ENCODE assay signal across 17 cellular contexts in genomic region chr3:15387171-15387581, GRCh38. TPM values are rescaled to one million over a fixed set of nuclear protein-coding genes. Genes with fewer than 3 reads are reported as not detected.
A peak's percentile ranks its signal among the peaks of the same experiment; 100 is the strongest.
DNase-seq lines count a peak whose midpoint lies in the region; ATAC-seq and TF ChIP-seq lines count a peak whose summit lies in the region.
"Had no signal": no experiment of that assay in that cellular context is flagged by ENCODE, and none has a peak within 500 bp of the region (broad histone marks: within the 10 kb centered on the region; RNA-seq: fewer than 3 reads in every experiment).

No MANE protein-coding gene starts in this region.

- no peak overlapping the region for H2AFZ ChIP-seq in PC-3 (ENCODE audit: low read length)

- peak overlapping the region in 4 of 6 donors; percentile 10 to 78 (median 63) for H3K27ac Mint-ChIP-seq in naive B cell
- H3K27ac Mint-ChIP-seq in effector memory CD8-positive, alpha-beta T cell: no peak overlapping the region

- peaks cover 54 to 76% (median 75%) of the 10 kb centered on the region in 3 donors for H3K4me1 Mint-ChIP-seq in naive B cell
- peaks cover 0 to 3% of the 10 kb centered on the region in 2 donors for H3K4me1 Mint-ChIP-seq in effector memory CD8-positive, alpha-beta T cell (ENCODE audit: low read depth in 2 of 2)

- H3K36me3 Mint-ChIP-seq in naive B cell: peaks cover 0 to 8% of the 10 kb centered on the region in 2 donors
- H3K36me3 Mint-ChIP-seq in effector memory CD8-positive, alpha-beta T cell (ENCODE audit: insufficient read depth): no peaks in the 10 kb centered on the region

- DNase-seq in Daoy (ENCODE audit: low read depth): peak; percentile 51
- DNase-seq in PC-3: peak; percentile 73
- DNase-seq in dermis blood vessel endothelial cell: peak; percentile 48
- DNase-seq in naive B cell: no peak
- DNase-seq in effector memory CD8-positive, alpha-beta T cell: no peak
- DNase-seq in HCEC 1CT: no peak
- DNase-seq in kidney glomerular epithelial cell (lab: John Stamatoyannopoulos, UW): no peak
- no peak for DNase-seq in mucosa of descending colon
- DNase-seq: activated CD4-positive, alpha-beta T cell treated with anti-CD3 and anti-CD28 coated beads for 48 hours; activated T-cell treated with anti-CD3 and anti-CD28 coated beads, Interleukin-2, amount 50 U/mL, for 4 hours; amygdala; cortex of kidney; DMS153; NCI-H1105 treated with DMSO at 0.1 percent for 48 hours; NCI-H345 had no signal

- no peaks in the 10 kb centered on the region for H3K9me3 ChIP-seq in PC-3 (ENCODE audit: low read length)
- peaks cover 3% of the 10 kb centered on the region for H3K9me3 ChIP-seq in mucosa of descending colon
- H3K9me3 ChIP-seq: thoracic aorta had no signal

- no peaks in the 10 kb centered on the region for H3F3A ChIP-seq in PC-3 (ENCODE audit: low read length, unreplicated experiment)

- POLR2A ChIA-PET in PC-3 (lab: Charles Lee; ENCODE audit: unreplicated experiment): no interaction called here

- H3K9ac ChIP-seq in PC-3 (ENCODE audit: low read length): no peak overlapping the region

- no peaks in the 10 kb centered on the region for H3K27me3 Mint-ChIP-seq in naive B cell
- no peaks in the 10 kb centered on the region for H3K27me3 Mint-ChIP-seq in effector memory CD8-positive, alpha-beta T cell

- H3K79me2 ChIP-seq in PC-3 (ENCODE audit: low read length): no peaks in the 10 kb centered on the region

- H3K9me3 Mint-ChIP-seq in naive B cell: peaks cover 0 to 7% (median 3%) of the 10 kb centered on the region in 7 donors
- H3K9me3 Mint-ChIP-seq in effector memory CD8-positive, alpha-beta T cell: no peaks in the 10 kb centered on the region
- H3K9me3 Mint-ChIP-seq: activated T-cell treated with anti-CD3 and anti-CD28 coated beads, Interleukin-2, amount 50 U/mL, for 4 hours; T-helper 1 cell treated with Interleukin-12 subunit alpha and Interleukin-12 subunit beta and Interleukin-4 antibody, amounts not matched to agents 30 μg/mL and 1 μg/mL, for 36 hours had no signal

- H3K4me3 ChIP-seq in PC-3 (ENCODE audit: low read length): no peak overlapping the region
- H3K4me3 ChIP-seq in mucosa of descending colon: no peak overlapping the region
- H3K4me3 ChIP-seq: thoracic aorta had no signal

- H3K27me3 ChIP-seq in PC-3 (ENCODE audit: low read length): no peaks in the 10 kb centered on the region

- BruUV-seq in PC-3 (replicated peaks; lab: Mats Ljungman, UMichigan): no TSS peak

- TF ChIP-seq CTCF in PC-3 (conservative IDR thresholded peaks at IDR 0.05; ENCODE audit: low read depth, low read length) (no peak), mucosa of descending colon (IDR thresholded peaks at IDR 0.05) (no peak)

- intact Hi-C loops in PC-3 (cut with micrococcal nuclease): no loop called here
- intact Hi-C loops in mucosa of descending colon (cut with DNase I, micrococcal nuclease): no loop called here

- no peaks in the 10 kb centered on the region for H3K9me2 ChIP-seq in PC-3 (replicated peaks; ENCODE audit: low read length)

- H3K27ac ChIP-seq in PC-3 (ENCODE audit: low read length): peak overlapping the region; percentile 40
- H3K27ac ChIP-seq: thoracic aorta had no signal

- ATAC-seq in PC-3: peak; percentile 77
- no peak for ATAC-seq in naive B cell (ENCODE audit: low read depth in 2 of 2)
- no peak for ATAC-seq in effector memory CD8-positive, alpha-beta T cell (replicated peaks)
- no peak for ATAC-seq in mucosa of descending colon
- ATAC-seq: activated T-cell treated with anti-CD3 and anti-CD28 coated beads, Interleukin-2, amount 50 U/mL, for 4 hours had no signal

- peak overlapping the region; percentile 50 for H3K4me2 ChIP-seq in PC-3 (ENCODE audit: low read length)

- H3K4me1 ChIP-seq in PC-3 (ENCODE audit: insufficient read depth, low read length) (peaks cover 20% of the 10 kb centered on the region), mucosa of descending colon (ENCODE audit: low read depth) (no peaks in the 10 kb centered on the region)

- H4K20me1 ChIP-seq in PC-3 (ENCODE audit: low read length): no peaks in the 10 kb centered on the region

- H3K36me3 ChIP-seq in PC-3 (ENCODE audit: low read depth, low read length) (no peaks in the 10 kb centered on the region), mucosa of descending colon (ENCODE audit: low read depth) (no peaks in the 10 kb centered on the region)
- H3K36me3 ChIP-seq: thoracic aorta had no signal

- H3K4me3 Mint-ChIP-seq in naive B cell: peak overlapping the region in 4 of 8 donors; percentile 26 to 48 (median 35)
- no peak overlapping the region for H3K4me3 Mint-ChIP-seq in effector memory CD8-positive, alpha-beta T cell
- H3K4me3 Mint-ChIP-seq: activated T-cell treated with anti-CD3 and anti-CD28 coated beads, Interleukin-2, amount 50 U/mL, for 4 hours; T-helper 1 cell treated with Interleukin-12 subunit alpha and Interleukin-12 subunit beta and Interleukin-4 antibody, amounts not matched to agents 30 μg/mL and 1 μg/mL, for 36 hours had no signal

- CTCF ChIA-PET in PC-3 (lab: Charles Lee): interaction anchor here (0.6 to 0.7 kb wide), 2 partner anchors 18 to 119 kb away, joined by 3 to 5 read pairs; no protein-coding TSS in a partner anchor

RNA-seq across cellular contexts. Expression of gene METTL6, which starts 40.2 kb away (rescaled TPM):
- 29.3 and 37.2 TPM in 2 replicates for total RNA-seq in Daoy (2014; rRNA removed; shearing (Covaris generic))
- 22.4 and 27.5 TPM in 2 replicates for total RNA-seq in PC-3 (2014; rRNA removed)
- 25.4 and 28.2 TPM in 2 replicates for total RNA-seq in dermis blood vessel endothelial cell
- 10 to 100 TPM; 15.1 to 25.1 (median 17.0) TPM for polyA plus RNA-seq in naive B cell (ENCODE audit: low read depth in 6 of 6)
- total RNA-seq in mucosa of descending colon: 10 to 100 TPM; 10.1 to 13.7 (median 10.1) TPM

RNA-seq across cellular contexts. Expression of gene EAF1, which starts 40.2 kb away (rescaled TPM):
- total RNA-seq in Daoy (2014; rRNA removed; shearing (Covaris generic)): 18.2 and 20.8 TPM in 2 replicates
- total RNA-seq in PC-3 (2014; rRNA removed) (28.6 and 35.3 TPM in 2 replicates), dermis blood vessel endothelial cell (23.6 and 25.7 TPM in 2 replicates), mucosa of descending colon (10 to 100 TPM; 15.6 to 23.4 (median 21.3) TPM)
- 1 to 10 TPM; 3.8 to 9.4 (median 6.8) TPM for polyA plus RNA-seq in naive B cell (ENCODE audit: low read depth in 6 of 6)

RNA-seq across cellular contexts. Expression of gene SH3BP5, which starts 54.8 kb away (rescaled TPM):
- 20.3 and 21.0 TPM in 2 replicates for total RNA-seq in Daoy (2014; rRNA removed; shearing (Covaris generic))
- total RNA-seq in PC-3 (2014; rRNA removed) (21.2 and 23.0 TPM in 2 replicates), dermis blood vessel endothelial cell (134 and 145 TPM in 2 replicates), mucosa of descending colon (10 to 100 TPM in 2 of 3 donors, 1 to 10 TPM in 1; 5.9 to 20.8 (median 10.9) TPM)
- 100 to 1,000 TPM in 5 of 6 donors, 10 to 100 TPM in 1; 71.3 to 177 (median 131) TPM for polyA plus RNA-seq in naive B cell (ENCODE audit: low read depth in 6 of 6)

Comparison
In these comparisons a context has a peak if more than half of its experiments do, and no peak if none do; other contexts are left out.
1. DNase-seq: peak in Daoy (single experiment), PC-3 (single experiment) and dermis blood vessel endothelial cell (single experiment); none in naive B cell (single experiment), effector memory CD8-positive, alpha-beta T cell (0 of 3), HCEC 1CT (single experiment), kidney glomerular epithelial cell (single experiment) and mucosa of descending colon (0 of 3).
2. H3K27ac Mint-ChIP-seq: peak in naive B cell (4 of 6); none in effector memory CD8-positive, alpha-beta T cell (0 of 2).